Comparison of ENCODE assay signal across 26 cellular contexts in genomic region chr12:77042834-77043233, GRCh38. TPM values are rescaled to one million over a fixed set of nuclear protein-coding genes. Genes with fewer than 3 reads are reported as not detected.
DNase-seq lines count a peak whose midpoint lies in the region; ATAC-seq, FAIRE-seq and TF ChIP-seq lines count a peak whose summit lies in the region.
"Had no signal": no experiment of that assay in that cellular context is flagged by ENCODE, and none has a peak within 500 bp of the region (broad histone marks: within the 10 kb centered on the region; RNA-seq: fewer than 3 reads in every experiment).

No MANE protein-coding gene starts in this region.

- intact Hi-C loops in kidney (cut with DNase I) (no loop called here), cardiac septum (cut with DNase I) (no loop called here)

- H3K9me3 ChIP-seq in keratinocyte (ENCODE audit: control insufficient read depth, low read depth, low read length) (no peaks in the 10 kb centered on the region), kidney (ENCODE audit: control insufficient read depth in 1 of 2, low read length in 2 of 2) (no peaks in the 10 kb centered on the region)
- H3K9me3 ChIP-seq: ovary had no signal

- FAIRE-seq in keratinocyte (lab: Jason Lieb, UNC) (peak; percentile 60), kidney (lab: Jason Lieb, UNC) (no peak)
- FAIRE-seq: urothelium cell line had no signal

- no peaks in the 10 kb centered on the region for H4K20me1 ChIP-seq in keratinocyte (ENCODE audit: control insufficient read depth, extremely low read depth, insufficient read depth, low read length)

- H3K4me2 ChIP-seq in keratinocyte (ENCODE audit: control insufficient read depth, extremely low read depth, insufficient read depth, low read depth, low read length): no peak overlapping the region

- H3K4me3 ChIP-seq in keratinocyte (ENCODE audit: control insufficient read depth in 2 of 3, extremely low read depth in 1 of 3, insufficient read depth in 2 of 3, low read depth in 1 of 3, low read length in 3 of 3) (no peak overlapping the region), kidney (ENCODE audit: low read length in 2 of 2) (no peak overlapping the region)
- H3K4me3 ChIP-seq: esophagus muscularis mucosa, ovary had no signal

- DNase-seq in keratinocyte (ENCODE audit: low read depth, low spot score) (no peak), middle frontal gyrus (ENCODE audit: extremely low spot score, low spot score) (no peak), kidney (no peak), cardiac septum (ENCODE audit: low spot score) (no peak)
- DNase-seq: activated CD4-positive, alpha-beta T cell treated with anti-CD3 and anti-CD28 coated beads for 4 hours; AML-193; DND-41; effector memory CD8-positive, alpha-beta T cell; HFFc6; Kasumi-1; mesenchymal stem cell; naive thymus-derived CD4-positive, alpha-beta T cell; NCI-H1092; NCI-H69; OCI-M1; ovary; right cardiac atrium; SHP77; stimulated activated CD4-positive, alpha-beta T cell treated with anti-CD3 and anti-CD28 coated beads, Interleukin-12 subunit alpha, Interleukin-12 subunit beta, amount 100 ng/mL, for 4 hours had no signal

- H3K36me3 ChIP-seq in keratinocyte (ENCODE audit: control insufficient read depth in 2 of 2, extremely low read depth in 1 of 2, insufficient read depth in 2 of 2, low read length in 2 of 2) (peaks cover 18 to 47% of the 10 kb centered on the region in 2 experiments), kidney (ENCODE audit: control insufficient read depth in 1 of 2, insufficient read depth in 2 of 2, low read length in 2 of 2) (no peaks in the 10 kb centered on the region)
- H3K36me3 ChIP-seq: esophagus muscularis mucosa, ovary had no signal

- H3K79me2 ChIP-seq in keratinocyte (ENCODE audit: control insufficient read depth, insufficient read depth, low read length): no peaks in the 10 kb centered on the region

- ATAC-seq in GM19023 (IDR thresholded peaks at IDR 0.05; ENCODE audit: unreplicated experiment) (peak; percentile 60), GM21717 (IDR thresholded peaks at IDR 0.05; ENCODE audit: unreplicated experiment) (peak; percentile 69), HG03159 (IDR thresholded peaks at IDR 0.05; ENCODE audit: unreplicated experiment) (peak; percentile 62), HG03469 (IDR thresholded peaks at IDR 0.05; ENCODE audit: unreplicated experiment) (no peak)
- ATAC-seq: activated naive CD4-positive, alpha-beta T cell treated with anti-CD3 and anti-CD28 coated beads, Interleukin-2, amount 50 U/mL, for 72 hours; effector memory CD8-positive, alpha-beta T cell; naive thymus-derived CD4-positive, alpha-beta T cell; right cardiac atrium had no signal

- H3K27me3 ChIP-seq in keratinocyte (ENCODE audit: control insufficient read depth, extremely low read depth, insufficient read depth, low read length): no peaks in the 10 kb centered on the region
- H3K27me3 ChIP-seq: esophagus muscularis mucosa, ovary had no signal

- no peak overlapping the region for H3K27ac ChIP-seq in keratinocyte (ENCODE audit: control insufficient read depth, insufficient read depth, low read length)
- H3K27ac ChIP-seq in kidney (ENCODE audit: low read depth in 2 of 2, low read length in 2 of 2): no peak overlapping the region
- H3K27ac ChIP-seq: esophagus muscularis mucosa, ovary had no signal

- no peak overlapping the region for H3K9ac ChIP-seq in keratinocyte (ENCODE audit: control insufficient read depth, extremely low read depth, insufficient read depth, low read length)
- H3K9ac ChIP-seq in kidney (ENCODE audit: low read length in 2 of 2): no peak overlapping the region

- no peaks in the 10 kb centered on the region for H3K9me1 ChIP-seq in keratinocyte (ENCODE audit: control insufficient read depth, extremely low read depth, insufficient read depth, low read length)

- no peak for TF ChIP-seq CTCF in keratinocyte (optimal IDR thresholded peaks at IDR 0.05 in 1 of 3, IDR thresholded peaks at IDR 0.05 in 1 of 3, conservative IDR thresholded peaks at IDR 0.05 in 1 of 3; ENCODE audit: extremely low read depth in 1 of 3, insufficient read depth in 2 of 3, low read length in 3 of 3)
- no peak for TF ChIP-seq CTCF in kidney (IDR thresholded peaks at IDR 0.05; ENCODE audit: borderline replicate concordance, extremely low read depth, insufficient read depth)

- no peak overlapping the region for H2AFZ ChIP-seq in keratinocyte (ENCODE audit: control insufficient read depth, low read length)

- no peaks in the 10 kb centered on the region for H3K4me1 ChIP-seq in keratinocyte (ENCODE audit: control insufficient read depth, extremely low read depth, insufficient read depth, low read length)
- H3K4me1 ChIP-seq in kidney (ENCODE audit: control insufficient read depth in 1 of 2, insufficient read depth in 1 of 2, low read depth in 1 of 2, low read length in 2 of 2): no peaks in the 10 kb centered on the region
- H3K4me1 ChIP-seq: esophagus muscularis mucosa had no signal

- dilution Hi-C loops in keratinocyte (cut with MboI; ENCODE audit: extremely low pct_ligation_motif_present, low sequenced_read_pairs): no loop called here

RNA-seq across cellular contexts. Expression of gene E2F7, which starts 22.5 kb away (rescaled TPM):
- polyA plus RNA-seq in keratinocyte (3.9 to 10.0 TPM (median 9.9 TPM) in 3 replicates), kidney (ENCODE audit: insufficient read depth, low read depth, low replicate concordance) (not detected)
- polyA plus RNA-seq in keratinocyte (2011; ENCODE audit: low read depth): 3.0 TPM
- 4.5 and 6.3 TPM in 2 replicates for polyA plus RNA-seq in keratinocyte (2011; cell fraction: cytosol; rRNA removed)
- 11.3 and 12.7 TPM in 2 replicates for polyA plus RNA-seq in keratinocyte (2011; cell fraction: nucleus; rRNA removed)
- polyA plus RNA-seq in keratinocyte (2012; ENCODE audit: low replicate concordance): 2.9 and 6.4 TPM in 2 replicates
- 4.3 to 10.5 TPM (median 8.0 TPM) in 3 replicates for polyA minus RNA-seq in keratinocyte
- 4.6 TPM for polyA minus RNA-seq in keratinocyte (2011; cell fraction: cytosol; rRNA and poly(A)+ RNA removed)
- polyA minus RNA-seq in keratinocyte (2011; cell fraction: nucleus; rRNA and poly(A)+ RNA removed): 5.4 and 11.4 TPM in 2 replicates
- total RNA-seq in kidney (0.28 TPM), cardiac septum (0.62 TPM)
- total RNA-seq: esophagus muscularis mucosa had no signal
- polyA plus RNA-seq: naive thymus-derived CD4-positive, alpha-beta T cell had no signal
